Comparison of ENCODE assay signal across 23 cellular contexts in the genomic region with DNA sequence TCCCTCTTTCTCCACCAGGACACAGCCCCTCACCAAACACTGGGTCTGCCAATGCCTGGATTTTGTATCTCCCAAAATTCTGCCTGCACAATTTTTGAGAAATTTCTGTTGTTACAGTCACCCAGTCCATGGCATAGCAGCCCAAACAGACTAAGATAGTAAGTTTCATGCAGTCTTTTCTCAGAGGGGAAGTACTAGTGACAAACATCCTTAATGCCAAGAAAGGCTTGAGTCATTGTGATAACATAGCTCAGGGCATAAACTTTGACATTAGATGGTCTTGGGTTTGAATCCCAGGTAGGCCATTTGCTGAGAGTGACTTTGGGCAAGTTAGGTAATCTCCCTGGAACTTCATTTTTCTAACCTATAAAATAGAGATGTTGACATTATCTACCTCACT. TPM values are rescaled to one million over a fixed set of nuclear protein-coding genes. Genes with fewer than 3 reads are reported as not detected.
DNase-seq lines count a peak whose midpoint lies in the region; ATAC-seq, FAIRE-seq and TF ChIP-seq lines count a peak whose summit lies in the region.
"Had no signal": no experiment of that assay in that cellular context is flagged by ENCODE, and none has a peak within 500 bp of the region (broad histone marks: within the 10 kb centered on the region; RNA-seq: fewer than 3 reads in every experiment).

No MANE protein-coding gene starts in this region.

- H3K4me3 Mint-ChIP-seq in astrocyte (ENCODE audit: unreplicated experiment): no peak overlapping the region
- H3K4me3 Mint-ChIP-seq in stimulated activated effector memory CD8-positive, alpha-beta T cell treated with anti-CD3 and anti-CD28 coated beads, Interleukin-12 subunit alpha, Interleukin-12 subunit beta, amount 100 ng/mL, for 72 hours: no peak overlapping the region
- H3K4me3 Mint-ChIP-seq: CD8-positive, alpha-beta T cell had no signal

- H4K20me1 ChIP-seq in mammary epithelial cell (ENCODE audit: insufficient read depth, low read length): no peaks in the 10 kb centered on the region
- no peaks in the 10 kb centered on the region for H4K20me1 ChIP-seq in PC-3 (ENCODE audit: low read length)
- H4K20me1 ChIP-seq in astrocyte (ENCODE audit: insufficient read depth, low read length): no peaks in the 10 kb centered on the region
- H4K20me1 ChIP-seq: BLaER1 treated with 17β-estradiol and CSF1 and Interleukin-3, amounts not matched to agents 10 nM and 100 nM had no signal

- H3K27me3 Mint-ChIP-seq in astrocyte (ENCODE audit: low read depth, unreplicated experiment): no peaks in the 10 kb centered on the region

- H3K27ac Mint-ChIP-seq in astrocyte (ENCODE audit: unreplicated experiment): no peak overlapping the region
- H3K27ac Mint-ChIP-seq in stimulated activated effector memory CD8-positive, alpha-beta T cell treated with anti-CD3 and anti-CD28 coated beads, Interleukin-12 subunit alpha, Interleukin-12 subunit beta, amount 100 ng/mL, for 72 hours: no peak overlapping the region
- H3K27ac Mint-ChIP-seq: CD8-positive, alpha-beta T cell had no signal

- no peak overlapping the region for H2AFZ ChIP-seq in mammary epithelial cell (ENCODE audit: low read depth, low read length)
- no peak overlapping the region for H2AFZ ChIP-seq in PC-3 (ENCODE audit: low read length)
- no peak overlapping the region for H2AFZ ChIP-seq in astrocyte (ENCODE audit: low read depth, low read length)

- in situ Hi-C loops in mammary epithelial cell (cut with MboI; ENCODE audit: low sequenced_read_pairs in 2 of 2): no loop called here

- H3K4me1 ChIP-seq in mammary epithelial cell (ENCODE audit: insufficient read depth, low read length) (peaks cover 17% of the 10 kb centered on the region), breast epithelium (no peaks in the 10 kb centered on the region), PC-3 (ENCODE audit: insufficient read depth, low read length) (peaks cover 11% of the 10 kb centered on the region), astrocyte (ENCODE audit: insufficient read depth, low read length) (peaks cover 13% of the 10 kb centered on the region), colonic mucosa (no peaks in the 10 kb centered on the region), heart left ventricle (no peaks in the 10 kb centered on the region)
- H3K4me1 ChIP-seq: BLaER1 treated with 17β-estradiol and CSF1 and Interleukin-3, amounts not matched to agents 10 nM and 100 nM had no signal

- H3K36me3 ChIP-seq in mammary epithelial cell (ENCODE audit: insufficient read depth, low read length) (no peaks in the 10 kb centered on the region), breast epithelium (no peaks in the 10 kb centered on the region), PC-3 (ENCODE audit: low read depth, low read length) (no peaks in the 10 kb centered on the region), astrocyte (ENCODE audit: insufficient read depth, low read length) (no peaks in the 10 kb centered on the region), colonic mucosa (no peaks in the 10 kb centered on the region), heart left ventricle (no peaks in the 10 kb centered on the region)
- H3K36me3 ChIP-seq: BLaER1 treated with 17β-estradiol and CSF1 and Interleukin-3, amounts not matched to agents 10 nM and 100 nM had no signal

- FAIRE-seq in astrocyte (lab: Jason Lieb, UNC): no peak
- FAIRE-seq: A549, GM12892, GM18507 had no signal

- no peaks in the 10 kb centered on the region for H3K79me2 ChIP-seq in mammary epithelial cell (ENCODE audit: insufficient read depth, low read length)
- H3K79me2 ChIP-seq in PC-3 (ENCODE audit: low read length): no peaks in the 10 kb centered on the region
- no peaks in the 10 kb centered on the region for H3K79me2 ChIP-seq in astrocyte (ENCODE audit: insufficient read depth, low read length)

- POLR2A ChIA-PET in PC-3 (lab: Charles Lee; ENCODE audit: unreplicated experiment): no interaction called here

- H3K9me3 Mint-ChIP-seq in astrocyte (ENCODE audit: unreplicated experiment): peaks cover 3% of the 10 kb centered on the region
- H3K9me3 Mint-ChIP-seq in stimulated activated effector memory CD8-positive, alpha-beta T cell treated with anti-CD3 and anti-CD28 coated beads, Interleukin-12 subunit alpha, Interleukin-12 subunit beta, amount 100 ng/mL, for 72 hours: no peaks in the 10 kb centered on the region
- H3K9me3 Mint-ChIP-seq: CD8-positive, alpha-beta T cell had no signal

- peaks cover 12% of the 10 kb centered on the region for H3K4me1 Mint-ChIP-seq in astrocyte (ENCODE audit: low read depth, unreplicated experiment)
- H3K4me1 Mint-ChIP-seq in stimulated activated effector memory CD8-positive, alpha-beta T cell treated with anti-CD3 and anti-CD28 coated beads, Interleukin-12 subunit alpha, Interleukin-12 subunit beta, amount 100 ng/mL, for 72 hours: no peaks in the 10 kb centered on the region

- no peak overlapping the region for H3K27ac ChIP-seq in mammary epithelial cell (ENCODE audit: insufficient read depth, low read depth, low read length)
- no peak overlapping the region for H3K27ac ChIP-seq in breast epithelium
- H3K27ac ChIP-seq in PC-3 (ENCODE audit: low read length): no peak overlapping the region
- no peak overlapping the region for H3K27ac ChIP-seq in astrocyte (ENCODE audit: low read depth, low read length)
- no peak overlapping the region for H3K27ac ChIP-seq in colonic mucosa
- no peak overlapping the region for H3K27ac ChIP-seq in heart left ventricle
- H3K27ac ChIP-seq: A549; BLaER1 treated with 17β-estradiol and CSF1 and Interleukin-3, amounts not matched to agents 10 nM and 100 nM had no signal

- DNase-seq in mammary epithelial cell: peak; percentile 25
- DNase-seq in breast epithelium (ENCODE audit: low spot score in 2 of 2): no peak
- DNase-seq in PC-3: peak; percentile 9
- no peak for DNase-seq in astrocyte (ENCODE audit: low read depth)
- no peak for DNase-seq in stimulated activated effector memory CD8-positive, alpha-beta T cell treated with anti-CD3 and anti-CD28 coated beads, Interleukin-12 subunit alpha, Interleukin-12 subunit beta, amount 100 ng/mL, for 72 hours (ENCODE audit: low spot score in 2 of 2)
- DNase-seq in colonic mucosa: no peak
- DNase-seq in heart left ventricle: no peak
- DNase-seq in amniotic stem cell (lab: John Stamatoyannopoulos, UW): no peak
- DNase-seq: Calu3; CD8-positive, alpha-beta T cell; EL; MM.1S; NCI-H1092; NCI-H146; NCI-H2029 treated with DMSO at 0.1 percent for 48 hours; NCI-H2171; NCI-H446; RPMI8226; SIG-M5 had no signal

- dilution Hi-C loops in mammary epithelial cell (cut with HindIII; ENCODE audit: low sequenced_read_pairs): no loop called here

- no peak overlapping the region for H3K4me2 ChIP-seq in mammary epithelial cell (ENCODE audit: insufficient read depth, low read depth, low read length)
- no peak overlapping the region for H3K4me2 ChIP-seq in PC-3 (ENCODE audit: low read length)
- peak overlapping the region; percentile 44 for H3K4me2 ChIP-seq in astrocyte (ENCODE audit: low read length)
- H3K4me2 ChIP-seq: A549; BLaER1 treated with 17β-estradiol and CSF1 and Interleukin-3, amounts not matched to agents 10 nM and 100 nM had no signal

- H3K27me3 ChIP-seq in mammary epithelial cell (ENCODE audit: insufficient read depth, low read length) (no peaks in the 10 kb centered on the region), breast epithelium (no peaks in the 10 kb centered on the region), PC-3 (ENCODE audit: low read length) (no peaks in the 10 kb centered on the region), astrocyte (ENCODE audit: insufficient read depth, low read length) (no peaks in the 10 kb centered on the region), colonic mucosa (no peaks in the 10 kb centered on the region), heart left ventricle (no peaks in the 10 kb centered on the region)
- H3K27me3 ChIP-seq: BLaER1 treated with 17β-estradiol and CSF1 and Interleukin-3, amounts not matched to agents 10 nM and 100 nM had no signal

- CTCF ChIA-PET in mammary epithelial cell (lab: Charles Lee; ENCODE audit: low non-redundant PET): no interaction called here
- CTCF ChIA-PET in PC-3 (lab: Charles Lee): no interaction called here

- H3K9me2 ChIP-seq in PC-3 (replicated peaks; ENCODE audit: low read length): no peaks in the 10 kb centered on the region

- TF ChIP-seq CTCF in mammary epithelial cell (conservative IDR thresholded peaks at IDR 0.05 in 1 of 2, IDR thresholded peaks at IDR 0.05 in 1 of 2; ENCODE audit: extremely low read depth in 1 of 2, insufficient read depth in 1 of 2, low read depth in 1 of 2, low read length in 2 of 2) (no peak), breast epithelium (IDR thresholded peaks at IDR 0.05) (no peak), PC-3 (conservative IDR thresholded peaks at IDR 0.05; ENCODE audit: low read depth, low read length) (no peak), astrocyte (IDR thresholded peaks at IDR 0.05; ENCODE audit: insufficient read depth, low read depth, low read length) (no peak), colonic mucosa (IDR thresholded peaks at IDR 0.05) (no peak), heart left ventricle (IDR thresholded peaks at IDR 0.05) (no peak)

- intact Hi-C loops in mammary epithelial cell (cut with micrococcal nuclease) (no loop called here), breast epithelium (cut with DNase I; ENCODE audit: low total_unique reads) (no loop called here), PC-3 (cut with micrococcal nuclease) (no loop called here), colonic mucosa (cut with DNase I) (no loop called here), heart left ventricle (cut with DNase I) (no loop called here)

- H3K36me3 Mint-ChIP-seq in astrocyte (ENCODE audit: low read depth, unreplicated experiment): peaks cover 2% of the 10 kb centered on the region
- no peaks in the 10 kb centered on the region for H3K36me3 Mint-ChIP-seq in stimulated activated effector memory CD8-positive, alpha-beta T cell treated with anti-CD3 and anti-CD28 coated beads, Interleukin-12 subunit alpha, Interleukin-12 subunit beta, amount 100 ng/mL, for 72 hours
- H3K36me3 Mint-ChIP-seq: CD8-positive, alpha-beta T cell had no signal

- H3K9ac ChIP-seq in mammary epithelial cell (ENCODE audit: insufficient read depth, low read length) (no peak overlapping the region), PC-3 (ENCODE audit: low read length) (no peak overlapping the region), astrocyte (ENCODE audit: low read length) (no peak overlapping the region), colonic mucosa (ENCODE audit: low read depth in 2 of 2, low read length in 2 of 2) (no peak overlapping the region)
- H3K9ac ChIP-seq: BLaER1 treated with 17β-estradiol and CSF1 and Interleukin-3, amounts not matched to agents 10 nM and 100 nM had no signal

- ATAC-seq in PC-3 (no peak), heart left ventricle (no peak)
- peak; percentile 63 for ATAC-seq in stimulated activated effector memory CD8-positive, alpha-beta T cell treated with anti-CD3 and anti-CD28 coated beads, Interleukin-12 subunit alpha, Interleukin-12 subunit beta, amount 100 ng/mL, for 72 hours
- ATAC-seq: A549; CD8-positive, alpha-beta T cell had no signal

- H3K9me3 ChIP-seq in mammary epithelial cell (replicated peaks; ENCODE audit: insufficient read depth, low read length): no peaks in the 10 kb centered on the region
- no peaks in the 10 kb centered on the region for H3K9me3 ChIP-seq in breast epithelium
- no peaks in the 10 kb centered on the region for H3K9me3 ChIP-seq in PC-3 (ENCODE audit: low read length)
- H3K9me3 ChIP-seq in astrocyte (ENCODE audit: insufficient read depth, low read depth, low read length): no peaks in the 10 kb centered on the region
- no peaks in the 10 kb centered on the region for H3K9me3 ChIP-seq in colonic mucosa
- H3K9me3 ChIP-seq in heart left ventricle: no peaks in the 10 kb centered on the region
- H3K9me3 ChIP-seq: A549; BLaER1 treated with 17β-estradiol and CSF1 and Interleukin-3, amounts not matched to agents 10 nM and 100 nM had no signal

- TF ChIP-seq POLR2A in breast epithelium (IDR thresholded peaks at IDR 0.05) (no peak), heart left ventricle (IDR thresholded peaks at IDR 0.05) (no peak)

- BruUV-seq in mammary epithelial cell (replicated peaks; lab: Mats Ljungman, UMichigan) (no TSS peak), PC-3 (replicated peaks; lab: Mats Ljungman, UMichigan) (no TSS peak)

- no peaks in the 10 kb centered on the region for H3F3A ChIP-seq in PC-3 (ENCODE audit: low read length, unreplicated experiment)

- H3K4me3 ChIP-seq in mammary epithelial cell (replicated peaks in 1 of 3; ENCODE audit: insufficient read depth in 1 of 3, low read depth in 2 of 3, low read length in 3 of 3) (no peak overlapping the region), breast epithelium (no peak overlapping the region), PC-3 (ENCODE audit: low read length) (no peak overlapping the region), astrocyte (ENCODE audit: insufficient read depth, low read depth, low read length) (no peak overlapping the region), colonic mucosa (no peak overlapping the region), heart left ventricle (no peak overlapping the region)
- H3K4me3 ChIP-seq: A549; BLaER1 treated with 17β-estradiol and CSF1 and Interleukin-3, amounts not matched to agents 10 nM and 100 nM had no signal

RNA-seq across cellular contexts. Expression of a gene that starts 36.1 kb away (rescaled TPM):
- total RNA-seq in mammary epithelial cell (100 to 1,000 TPM; 207 to 217 TPM), breast epithelium (10 to 100 TPM; 48.2 to 65.6 (median 49.8) TPM), PC-3 (2014; rRNA removed) (213 and 284 TPM in 2 replicates), astrocyte (172 and 179 TPM in 2 replicates), colonic mucosa (10 to 100 TPM; 35.7 to 40.3 TPM), heart left ventricle (10 to 100 TPM; 31.9 to 89.3 (median 66.1) TPM)
- polyA plus RNA-seq in mammary epithelial cell (271 TPM), heart left ventricle (10 to 100 TPM; 31.4 to 83.4 TPM)
- 162 TPM for polyA minus RNA-seq in mammary epithelial cell

Comparison
In these comparisons a context has a peak if more than half of its experiments do, and no peak if none do; other contexts are left out.
1. DNase-seq: peak in mammary epithelial cell (single experiment) and PC-3 (single experiment); none in breast epithelium (0 of 2), astrocyte (single experiment), stimulated activated effector memory CD8-positive, alpha-beta T cell treated with anti-CD3 and anti-CD28 coated beads, Interleukin-12 subunit alpha, Interleukin-12 subunit beta, amount 100 ng/mL, for 72 hours (0 of 2), colonic mucosa (single experiment), heart left ventricle (0 of 5) and amniotic stem cell (single experiment).